ENCODE assay signal across 17 cellular contexts in genomic region chr3:66011098-66011655, GRCh38. TPM values are rescaled to one million over a fixed set of nuclear protein-coding genes. Genes with fewer than 3 reads are reported as not detected.
DNase-seq lines count a peak whose midpoint lies in the region; ATAC-seq and TF ChIP-seq lines count a peak whose summit lies in the region.
"Had no signal": no experiment of that assay in that cellular context is flagged by ENCODE, and none has a peak within 500 bp of the region (broad histone marks: within the 10 kb centered on the region; RNA-seq: fewer than 3 reads in every experiment).

No MANE protein-coding gene starts in this region.

- intact Hi-C loops in prostate gland (cut with DNase I): no loop called here

- TF ChIP-seq POLR2A in prostate gland (IDR thresholded peaks at IDR 0.05): no peak
- TF ChIP-seq POLR2A in GM18505 (IDR thresholded peaks at IDR 0.05; ENCODE audit: borderline replicate concordance, extremely low read depth, insufficient read depth, insufficient read length): no peak

- peak overlapping the region; percentile 40 to 56 for H3K27ac ChIP-seq in prostate gland
- H3K27ac ChIP-seq: SJSA1 had no signal

- 43% methylated on average over 8 of the region's 8 CpGs for WGBS in prostate gland

- H3K36me3 ChIP-seq in prostate gland: no peaks in the 10 kb centered on the region
- H3K36me3 ChIP-seq: SJSA1 had no signal

- no peaks in the 10 kb centered on the region for H3K4me1 ChIP-seq in prostate gland (replicated peaks)
- H3K4me1 ChIP-seq: SJSA1 had no signal

- ATAC-seq in GM18505 (IDR thresholded peaks at IDR 0.05; ENCODE audit: unreplicated experiment) (no peak), HG02759 (IDR thresholded peaks at IDR 0.05; ENCODE audit: unreplicated experiment) (no peak)
- ATAC-seq: stimulated activated naive CD8-positive, alpha-beta T cell treated with anti-CD3 and anti-CD28 coated beads, Interleukin-15, Interleukin-2, amounts not matched to agents 100 U/mL and 50 U/mL, for 24 hours had no signal

- H3K27me3 ChIP-seq in prostate gland (replicated peaks; ENCODE audit: insufficient read depth): no peaks in the 10 kb centered on the region
- H3K27me3 ChIP-seq: SJSA1 had no signal

- no peaks in the 10 kb centered on the region for H3K9me3 ChIP-seq in prostate gland
- H3K9me3 ChIP-seq: SJSA1 had no signal

- peak; percentile 24 for DNase-seq in ELF-1 (ENCODE audit: low read depth, low spot score)
- peak; percentile 18 for DNase-seq in RPMI7951 (ENCODE audit: low read depth)
- peak; percentile 42 for DNase-seq in iPS DF 19.7 (ENCODE audit: low read depth, low spot score)
- DNase-seq in prostate gland (ENCODE audit: low spot score): peak; percentile 52
- DNase-seq in NCI-H524 (lab: John Stamatoyannopoulos, UW): no peak
- no peak for DNase-seq in activated effector memory CD4-positive, alpha-beta T cell treated with Interleukin-2 at 50 U/mL for 16 hours
- DNase-seq: activated effector memory CD4-positive, alpha-beta T cell treated with anti-CD3 and anti-CD28 coated beads, Interleukin-2, amount 50 U/mL, for 16 hours; amniotic stem cell; immature natural killer cell; NCI-H1694 treated with DMSO at 0.1 percent for 48 hours; nephron progenitor cell; stimulated activated CD4-positive, alpha-beta T cell treated with anti-CD3 and anti-CD28 coated beads, Interleukin-15, amount 100 ng/mL, for 24 hours; stimulated activated naive CD8-positive, alpha-beta T cell treated with anti-CD3 and anti-CD28 coated beads, Interleukin-15, Interleukin-2, amounts not matched to agents 100 U/mL and 50 U/mL, for 24 hours; T-helper 9 cell had no signal

- TF ChIP-seq CTCF in prostate gland (IDR thresholded peaks at IDR 0.05): no peak

- peak overlapping the region in 1 of 2 donors; percentile 7 for H3K4me3 ChIP-seq in prostate gland
- H3K4me3 ChIP-seq: SJSA1 had no signal

RNA-seq across cellular contexts. Expression of gene MAGI1, which starts 27.5 kb away (rescaled TPM):
- 3.4 and 4.1 TPM in 2 replicates for total RNA-seq in RPMI7951 (2014; rRNA removed; shearing (Covaris generic))
- 10 to 100 TPM; 37.5 to 51.6 TPM for total RNA-seq in prostate gland

Comparison
In these comparisons a context has a peak if more than half of its experiments do, and no peak if none do; other contexts are left out.
1. DNase-seq: peak in ELF-1 (single experiment), RPMI7951 (single experiment), iPS DF 19.7 (single experiment) and prostate gland (single experiment); none in NCI-H524 (0 of 2) and activated effector memory CD4-positive, alpha-beta T cell treated with Interleukin-2 at 50 U/mL for 16 hours (single experiment).